1 cellular context compared by ENCODE assay signal in the genomic region with DNA sequence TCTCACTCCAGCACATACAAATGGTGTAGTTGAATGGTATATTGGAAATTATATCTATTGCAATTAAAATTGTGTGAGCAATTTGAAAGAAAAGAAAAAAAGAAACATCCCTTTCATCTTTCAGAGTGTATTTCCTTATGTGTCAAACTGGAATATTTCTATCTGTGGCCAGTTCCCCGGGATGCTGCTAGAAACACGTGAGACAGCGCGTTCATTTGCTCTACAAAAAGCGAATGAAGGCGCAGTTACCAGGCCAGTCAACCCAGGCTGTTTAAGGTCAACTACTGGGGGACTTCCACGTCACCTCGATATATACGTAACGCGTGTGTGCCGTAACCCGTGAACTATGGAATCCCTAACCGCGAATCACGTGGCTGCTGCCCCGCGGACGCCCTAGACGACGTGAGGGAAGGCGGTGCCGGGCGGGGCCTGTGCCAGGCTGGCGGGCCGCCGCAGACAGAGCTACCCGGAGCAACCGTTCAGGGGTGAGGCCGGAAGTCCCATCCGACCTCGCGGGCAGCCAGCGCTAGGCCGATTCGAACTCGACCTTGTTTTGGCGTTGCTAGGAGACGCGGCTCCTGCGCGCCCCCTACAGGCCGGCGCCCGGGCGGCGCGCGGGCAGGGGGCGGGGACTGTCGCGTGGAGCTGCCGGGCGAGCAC.
TF ChIP-seq lines count a peak whose summit lies in the region.

No MANE protein-coding gene starts in this region.

TF ChIP-seq in A549, 52 proteins besides CTCF, POLR2A, EP300 and RAD21 (continued from another document):
- TF ChIP-seq, protein P1, sequence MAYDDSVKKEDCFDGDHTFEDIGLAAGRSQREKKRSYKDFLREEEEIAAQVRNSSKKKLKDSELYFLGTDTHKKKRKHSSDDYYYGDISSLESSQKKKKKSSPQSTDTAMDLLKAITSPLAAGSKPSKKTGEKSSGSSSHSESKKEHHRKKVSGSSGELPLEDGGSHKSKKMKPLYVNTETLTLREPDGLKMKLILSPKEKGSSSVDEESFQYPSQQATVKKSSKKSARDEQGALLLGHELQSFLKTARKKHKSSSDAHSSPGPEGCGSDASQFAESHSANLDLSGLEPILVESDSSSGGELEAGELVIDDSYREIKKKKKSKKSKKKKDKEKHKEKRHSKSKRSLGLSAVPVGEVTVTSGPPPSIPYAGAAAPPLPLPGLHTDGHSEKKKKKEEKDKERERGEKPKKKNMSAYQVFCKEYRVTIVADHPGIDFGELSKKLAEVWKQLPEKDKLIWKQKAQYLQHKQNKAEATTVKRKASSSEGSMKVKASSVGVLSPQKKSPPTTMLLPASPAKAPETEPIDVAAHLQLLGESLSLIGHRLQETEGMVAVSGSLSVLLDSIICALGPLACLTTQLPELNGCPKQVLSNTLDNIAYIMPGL (CRISPR knock-in tag; IDR thresholded peaks at IDR 0.05; ENCODE audit: borderline replicate concordance): no peak
- TF ChIP-seq CHD2 (IDR thresholded peaks at IDR 0.05; ENCODE audit: low read length, partially characterized antibody) (no peak), CBX2 (IDR thresholded peaks at IDR 0.05; ENCODE audit: borderline replicate concordance, low read depth) (no peak), RNF2 (IDR thresholded peaks at IDR 0.05; ENCODE audit: borderline replicate concordance, low read depth) (no peak), TFCP2L1 (CRISPR knock-in tag; IDR thresholded peaks at IDR 0.05) (no peak), GATA3 (IDR thresholded peaks at IDR 0.05; ENCODE audit: borderline replicate concordance) (peak; percentile 84), SREBF2 (IDR thresholded peaks at IDR 0.05) (no peak), EHF (CRISPR knock-in tag; IDR thresholded peaks at IDR 0.05) (no peak), RCOR1 (IDR thresholded peaks at IDR 0.05; ENCODE audit: low read depth, low read length) (no peak), EHMT2 (IDR thresholded peaks at IDR 0.05; ENCODE audit: low read depth) (no peak), FOSL2 (IDR thresholded peaks at IDR 0.05) (no peak), FOSL2 (CRISPR knock-in tag; IDR thresholded peaks at IDR 0.05) (peak; percentile 59), POLR2AphosphoS2 (conservative IDR thresholded peaks at IDR 0.05; ENCODE audit: low read length) (no peak), KDM5A (IDR thresholded peaks at IDR 0.05) (no peak), MYC (IDR thresholded peaks at IDR 0.05; ENCODE audit: borderline replicate concordance, low read length) (peak; percentile 83; the same call in 1 of the 2 replicates), JUNB (IDR thresholded peaks at IDR 0.05) (no peak; the same call in none of the 2 replicates), HDAC2 (IDR thresholded peaks at IDR 0.05) (no peak), HOXB5 (CRISPR knock-in tag; IDR thresholded peaks at IDR 0.05) (peak; percentile 22; the same call in 1 of the 2 replicates), HOXB13 (CRISPR knock-in tag; IDR thresholded peaks at IDR 0.05; ENCODE audit: low read depth) (no peak), HES2 (IDR thresholded peaks at IDR 0.05) (no peak), ZC3H11A (IDR thresholded peaks at IDR 0.05) (no peak), USF2 (IDR thresholded peaks at IDR 0.05) (peak; percentile 94), NPAS2 (CRISPR knock-in tag; IDR thresholded peaks at IDR 0.05; ENCODE audit: borderline replicate concordance) (peak; percentile 82; the same call in 1 of the 2 replicates), CBX8 (IDR thresholded peaks at IDR 0.05) (no peak), MAZ (IDR thresholded peaks at IDR 0.05; ENCODE audit: borderline replicate concordance, low read depth, low read length) (peak; percentile 66; the same call in 1 of the 2 replicates), NR3C1 (IDR thresholded peaks at IDR 0.05) (no peak), ZNF302 (CRISPR knock-in tag; IDR thresholded peaks at IDR 0.05) (no peak), E2F6 (IDR thresholded peaks at IDR 0.05; ENCODE audit: borderline replicate concordance, low read depth) (peak; percentile 60), RARB (CRISPR knock-in tag; IDR thresholded peaks at IDR 0.05) (peak; percentile 77; the same call in 1 of the 2 replicates), NFE2L2 (conservative IDR thresholded peaks at IDR 0.05; ENCODE audit: low read length) (no peak), TP53 (CRISPR knock-in tag; IDR thresholded peaks at IDR 0.05) (0 out of 2 replicates have a peak, but pooled peaks have one; percentile 15), SMC3 (IDR thresholded peaks at IDR 0.05) (peak; percentile 46; the same call in 2 of the 3 replicates), HOXA7 (CRISPR knock-in tag; IDR thresholded peaks at IDR 0.05) (no peak; the same call in 1 of the 2 replicates), ZSCAN20 (CRISPR knock-in tag; IDR thresholded peaks at IDR 0.05) (no peak), CHD4 (IDR thresholded peaks at IDR 0.05; ENCODE audit: borderline replicate concordance) (no peak)
- TF ChIP-seq, protein P2, sequence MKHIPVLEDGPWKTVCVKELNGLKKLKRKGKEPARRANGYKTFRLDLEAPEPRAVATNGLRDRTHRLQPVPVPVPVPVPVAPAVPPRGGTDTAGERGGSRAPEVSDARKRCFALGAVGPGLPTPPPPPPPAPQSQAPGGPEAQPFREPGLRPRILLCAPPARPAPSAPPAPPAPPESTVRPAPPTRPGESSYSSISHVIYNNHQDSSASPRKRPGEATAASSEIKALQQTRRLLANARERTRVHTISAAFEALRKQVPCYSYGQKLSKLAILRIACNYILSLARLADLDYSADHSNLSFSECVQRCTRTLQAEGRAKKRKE (CRISPR knock-in tag; IDR thresholded peaks at IDR 0.05; ENCODE audit: low read depth): no peak
- TF ChIP-seq, protein P3, sequence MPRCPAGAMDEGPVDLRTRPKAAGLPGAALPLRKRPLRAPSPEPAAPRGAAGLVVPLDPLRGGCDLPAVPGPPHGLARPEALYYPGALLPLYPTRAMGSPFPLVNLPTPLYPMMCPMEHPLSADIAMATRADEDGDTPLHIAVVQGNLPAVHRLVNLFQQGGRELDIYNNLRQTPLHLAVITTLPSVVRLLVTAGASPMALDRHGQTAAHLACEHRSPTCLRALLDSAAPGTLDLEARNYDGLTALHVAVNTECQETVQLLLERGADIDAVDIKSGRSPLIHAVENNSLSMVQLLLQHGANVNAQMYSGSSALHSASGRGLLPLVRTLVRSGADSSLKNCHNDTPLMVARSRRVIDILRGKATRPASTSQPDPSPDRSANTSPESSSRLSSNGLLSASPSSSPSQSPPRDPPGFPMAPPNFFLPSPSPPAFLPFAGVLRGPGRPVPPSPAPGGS (IDR thresholded peaks at IDR 0.05): no peak; the same call in 1 of the 3 replicates
